Comparison of ENCODE assay signal across 8 cellular contexts in genomic region chr15:26889298-26889898, GRCh38. TPM values are rescaled to one million over a fixed set of nuclear protein-coding genes. Genes with fewer than 3 reads are reported as not detected.
DNase-seq lines count a peak whose midpoint lies in the region; ATAC-seq, FAIRE-seq and TF ChIP-seq lines count a peak whose summit lies in the region.

No MANE protein-coding gene starts in this region.

- 23% methylated on average over 5 of the region's 5 CpGs for WGBS in prostate gland

- DNase-seq in CD1c-positive myeloid dendritic cell (ENCODE audit: extremely low spot score) (peak; percentile 55), H54 (ENCODE audit: insufficient read length, low spot score) (peak; percentile 44), NCI-H2227 treated with DMSO at 0.1 percent for 48 hours (lab: John Stamatoyannopoulos, UW) (peak; percentile 40), fibroblast of peridontal ligament (ENCODE audit: extremely low read depth) (peak; percentile 90), prostate gland (ENCODE audit: low spot score) (peak; percentile 72)
- peak; percentile 30 for DNase-seq in activated CD4-positive, alpha-beta T cell treated with anti-CD3 and anti-CD28 coated beads, Interleukin-2, amount 50 U/mL, for 1 hour

- intact Hi-C loops in prostate gland (cut with DNase I), result no loop called here

- no peaks in the 10 kb centered on the region for H3K36me3 ChIP-seq in prostate gland

- peaks cover 12% of the 10 kb centered on the region for H3K4me1 ChIP-seq in prostate gland (replicated peaks)

- peak overlapping the region; percentile 0 to 20 for H3K27ac ChIP-seq in prostate gland

- peak; percentile 27 for FAIRE-seq in H54 (lab: Jason Lieb, UNC)

- ATAC-seq in GM18502 (IDR thresholded peaks at IDR 0.05; ENCODE audit: poor library complexity, unreplicated experiment) (no peak), HG03565 (IDR thresholded peaks at IDR 0.05; ENCODE audit: unreplicated experiment) (no peak)

- TF ChIP-seq POLR2A in H54 (IDR thresholded peaks at IDR 0.05; ENCODE audit: low read depth, low read length), result no peak
- TF ChIP-seq POLR2A in prostate gland (IDR thresholded peaks at IDR 0.05), result no peak

- H3K9me3 ChIP-seq in prostate gland, result no peaks in the 10 kb centered on the region

- peak; percentile 57 to 87 (median 78) for TF ChIP-seq CTCF in prostate gland (IDR thresholded peaks at IDR 0.05)

- H3K4me3 ChIP-seq in prostate gland, result no peak overlapping the region

- no peaks in the 10 kb centered on the region for H3K27me3 ChIP-seq in prostate gland (replicated peaks; ENCODE audit: insufficient read depth)

RNA-seq across cellular contexts. Expression of gene GABRA5, which starts 22.5 kb away (rescaled TPM):
- under 1 TPM in 1 of 2 donors, not detected in 1; 0.14 TPM for total RNA-seq in prostate gland

Comparison
In these comparisons a context has a peak if more than half of its experiments do, and no peak if none do; other contexts are left out.
1. DNase-seq: peak in every context shown above with its lines; median percentile 90 in fibroblast of peridontal ligament; 72 in prostate gland; 55 in CD1c-positive myeloid dendritic cell; 44 in H54; 40 in NCI-H2227 treated with DMSO at 0.1 percent for 48 hours; 30 in activated CD4-positive, alpha-beta T cell treated with anti-CD3 and anti-CD28 coated beads, Interleukin-2, amount 50 U/mL, for 1 hour.